ENCODE assay signal across 8 cellular contexts in the genomic region with DNA sequence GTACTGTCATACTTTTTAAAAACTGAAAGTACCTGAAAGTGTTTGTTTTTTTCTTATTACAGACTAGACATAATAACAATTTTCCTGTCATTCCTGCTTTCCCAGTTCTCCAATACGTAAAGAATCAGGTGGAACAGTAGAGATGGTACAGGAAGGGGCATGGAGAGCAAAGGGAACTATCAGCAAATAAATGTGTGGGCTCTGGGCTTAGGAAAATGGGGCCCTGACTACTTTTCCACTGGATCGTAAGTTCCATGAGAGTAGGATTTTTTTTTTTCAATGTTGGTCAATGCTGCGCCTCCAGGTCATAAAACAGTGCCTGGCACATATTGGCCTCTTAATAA. TPM values are rescaled to one million over a fixed set of nuclear protein-coding genes. Genes with fewer than 3 reads are reported as not detected.
DNase-seq lines count a peak whose midpoint lies in the region; ATAC-seq, FAIRE-seq and TF ChIP-seq lines count a peak whose summit lies in the region.

No MANE protein-coding gene starts in this region.

- intact Hi-C loops in right cardiac atrium (cut with DNase I), result no loop called here
- intact Hi-C loops in cardiac septum (cut with DNase I), result no loop called here
- intact Hi-C loops in GM12878 (cut with micrococcal nuclease; ENCODE audit: unreplicated experiment), result no loop called here
- intact Hi-C loops in mucosa of descending colon (cut with DNase I, micrococcal nuclease), result loop anchor here in 1 of 2 donors (2.0 kb wide), 1 partner anchor 41 kb away; no protein-coding TSS in a partner anchor

- no peak for FAIRE-seq in GM12878 (lab: Jason Lieb, UNC)

- RAD21 ChIA-PET in GM12878 (lab: Charles Lee; ENCODE audit: unreplicated experiment), result interaction anchor here (1.0 to 1.3 kb wide), 2 partner anchors 16 to 43 kb away, joined by 3 read pairs; partner anchors contain the start of gene FAS

- H3K9me3 ChIP-seq in right cardiac atrium (ENCODE audit: control insufficient read depth, low read length) (no peaks in the 10 kb centered on the region), GM12878 (replicated peaks; ENCODE audit: control insufficient read depth, insufficient read depth, low read length) (no peaks in the 10 kb centered on the region), mucosa of descending colon (no peaks in the 10 kb centered on the region)

- H2AFZ ChIP-seq in GM12878 (ENCODE audit: control insufficient read depth, low read depth, low read length), result peak overlapping the region; percentile 77

- CTCF ChIA-PET in GM12878 (lab: Yijun Ruan, JAX), result interaction anchor here (1.6 kb wide), 1 partner anchor 12 kb away, joined by 4 read pairs; no protein-coding TSS in a partner anchor

- POLR2A ChIA-PET in GM12878 (lab: Charles Lee), result no interaction called here

- in situ Hi-C loops in GM12878 (cut with MboI), result no loop called here

- SMC1A ChIA-PET in GM12878 (lab: Charles Lee; ENCODE audit: uncharacterized antibody, unreplicated experiment), result interaction anchor here (1.2 to 3.2 kb wide), 3 partner anchors 12 to 39 kb away, joined by 3 to 11 read pairs (median 3); no protein-coding TSS in a partner anchor

- H3K4me2 ChIP-seq in GM12878 (ENCODE audit: control insufficient read depth, insufficient read depth), result peak overlapping the region; percentile 74

- no peak for TF ChIP-seq CTCF in GM12878 (IDR thresholded peaks at IDR 0.05 in 2 of 3, conservative IDR thresholded peaks at IDR 0.05 in 1 of 3; ENCODE audit: control insufficient read depth in 2 of 3, extremely low read depth in 1 of 3, insufficient read depth in 1 of 3, low read depth in 3 of 3, low read length in 3 of 3)
- TF ChIP-seq CTCF in mucosa of descending colon (IDR thresholded peaks at IDR 0.05), result no peak

- H3K27ac ChIP-seq in right cardiac atrium (ENCODE audit: low read length) (peak overlapping the region; percentile 51), GM12878 (ENCODE audit: control insufficient read depth, insufficient read depth) (peak overlapping the region; percentile 49; the same call in 1 of the 2 replicates)

- no peaks in the 10 kb centered on the region for H4K20me1 ChIP-seq in GM12878 (ENCODE audit: control insufficient read depth, insufficient read depth)

- TF ChIP-seq RAD21 in GM12878 (IDR thresholded peaks at IDR 0.05; ENCODE audit: insufficient read depth, low read depth, low read length), result no peak

- no peak for TF ChIP-seq EP300 in GM12878 (IDR thresholded peaks at IDR 0.05; ENCODE audit: borderline replicate concordance in 1 of 2, control insufficient read depth in 1 of 2, low read depth in 2 of 2, low read length in 2 of 2)

- DNase-seq in right cardiac atrium, result no peak
- DNase-seq in cardiac septum (ENCODE audit: low spot score), result no peak
- no peak for DNase-seq in GM12878 (ENCODE audit: low read depth, low spot score)
- no peak for DNase-seq in mucosa of descending colon
- DNase-seq in activated effector memory CD4-positive, alpha-beta T cell treated with anti-CD3 and anti-CD28 coated beads, Interleukin-2, amount 50 U/mL, for 16 hours, result no peak
- no peak for DNase-seq in NCI-H345 (lab: John Stamatoyannopoulos, UW)
- DNase-seq in NCI-H1048 (lab: John Stamatoyannopoulos, UW), result no peak

- TF ChIP-seq POLR2A in GM12878 (IDR thresholded peaks at IDR 0.05; ENCODE audit: low read depth, low read length), result no peak

- peak overlapping the region; percentile 69 for H3K4me3 ChIP-seq in right cardiac atrium (ENCODE audit: low read length)
- peak overlapping the region; percentile 41; the same call in 1 of the 2 replicates for H3K4me3 ChIP-seq in GM12878
- H3K4me3 ChIP-seq in mucosa of descending colon, result no peak overlapping the region

- H3K4me1 ChIP-seq in right cardiac atrium (ENCODE audit: control insufficient read depth, insufficient read depth, low read length) (peaks cover 5% of the 10 kb centered on the region), GM12878 (ENCODE audit: control insufficient read depth, insufficient read depth, low read length) (no peaks in the 10 kb centered on the region), mucosa of descending colon (ENCODE audit: low read depth) (peaks cover 5% of the 10 kb centered on the region)

- no peaks in the 10 kb centered on the region for H3K79me2 ChIP-seq in GM12878 (ENCODE audit: control insufficient read depth, insufficient read depth, low read length)

- ATAC-seq in right cardiac atrium, result no peak
- no peak for ATAC-seq in GM12878
- ATAC-seq in mucosa of descending colon, result peak; percentile 32
- no peak for ATAC-seq in GM18511 (IDR thresholded peaks at IDR 0.05; ENCODE audit: unreplicated experiment)

- H3K9ac ChIP-seq in GM12878 (ENCODE audit: control insufficient read depth, insufficient read depth, low read length), result 0 out of 2 replicates have a peak overlapping the region, but pooled peaks have one; percentile 12

- 57% methylated on average over 3 of the region's 3 CpGs for WGBS in right cardiac atrium
- WGBS in GM12878 (ENCODE audit: insufficient coverage, insufficient replicate concordance, low lambda C conversion rate, missing lambda C conversion rate), result 100% methylated on average over 3 of the region's 3 CpGs

- H3K27me3 ChIP-seq in right cardiac atrium (ENCODE audit: control insufficient read depth, insufficient read depth), result no peaks in the 10 kb centered on the region
- H3K27me3 ChIP-seq in GM12878 (replicated peaks in 1 of 2; ENCODE audit: control insufficient read depth in 2 of 2, insufficient read depth in 2 of 2, low read length in 1 of 2), result no peaks in the 10 kb centered on the region

- H3K36me3 ChIP-seq in GM12878 (ENCODE audit: control insufficient read depth in 2 of 2, insufficient read depth in 2 of 2, low read length in 1 of 2) (no peaks in the 10 kb centered on the region), mucosa of descending colon (ENCODE audit: low read depth) (no peaks in the 10 kb centered on the region)

- BruUV-seq in GM12878 (replicated peaks; lab: Mats Ljungman, UMichigan), result no TSS peak

TF ChIP-seq in GM12878, 131 proteins besides CTCF, POLR2A, EP300 and RAD21 (continues in another document):
- TF ChIP-seq HCFC1 (IDR thresholded peaks at IDR 0.05; ENCODE audit: low read length) (no peak), DPF2 (IDR thresholded peaks at IDR 0.05) (no peak), TAF1 (IDR thresholded peaks at IDR 0.05; ENCODE audit: borderline replicate concordance, low read depth, low read length) (no peak)
- TF ChIP-seq, protein P1, sequence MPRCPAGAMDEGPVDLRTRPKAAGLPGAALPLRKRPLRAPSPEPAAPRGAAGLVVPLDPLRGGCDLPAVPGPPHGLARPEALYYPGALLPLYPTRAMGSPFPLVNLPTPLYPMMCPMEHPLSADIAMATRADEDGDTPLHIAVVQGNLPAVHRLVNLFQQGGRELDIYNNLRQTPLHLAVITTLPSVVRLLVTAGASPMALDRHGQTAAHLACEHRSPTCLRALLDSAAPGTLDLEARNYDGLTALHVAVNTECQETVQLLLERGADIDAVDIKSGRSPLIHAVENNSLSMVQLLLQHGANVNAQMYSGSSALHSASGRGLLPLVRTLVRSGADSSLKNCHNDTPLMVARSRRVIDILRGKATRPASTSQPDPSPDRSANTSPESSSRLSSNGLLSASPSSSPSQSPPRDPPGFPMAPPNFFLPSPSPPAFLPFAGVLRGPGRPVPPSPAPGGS (IDR thresholded peaks at IDR 0.05; ENCODE audit: borderline replicate concordance, insufficient read depth, low read depth, low read length, poor library complexity, severe bottlenecking), result no peak

RNA-seq across cellular contexts. Expression of gene FAS, which starts 15.2 kb away (rescaled TPM):
- 10 to 100 TPM in 1 of 4 donors, 1 to 10 TPM in 3; 5.7 to 10.1 (median 6.5) TPM for total RNA-seq in right cardiac atrium
- polyA plus RNA-seq in right cardiac atrium, result 4.7 TPM
- 5.1 TPM for total RNA-seq in cardiac septum
- 387 and 393 TPM in 2 replicates for total RNA-seq in GM12878 (2013; cell fraction: nucleolus; rRNA removed)
- 70.0 and 85.3 TPM in 2 replicates for total RNA-seq in GM12878 (2014; rRNA removed)
- total RNA-seq in GM12878 (2014; rRNA removed; fragmentation: Illumina TruSeq; extraction: Trizol), result 78.2 and 82.0 TPM in 2 replicates
- 61.1 and 62.9 TPM in 2 replicates for total RNA-seq in GM12878 (2021)
- polyA plus RNA-seq in GM12878 (2011; ENCODE audit: low read depth), result 25.2 TPM
- 147 and 217 TPM in 2 replicates for polyA plus RNA-seq in GM12878 (2011; rRNA removed)
- 63.3 and 70.5 TPM in 2 replicates for polyA plus RNA-seq in GM12878 (2011; cell fraction: cytosol; rRNA removed)
- 80.6 and 126 TPM in 2 replicates for polyA plus RNA-seq in GM12878 (2011; cell fraction: nucleus; rRNA removed)
- 42.9 and 53.2 TPM in 2 replicates for polyA plus RNA-seq in GM12878 (2012)
- 89.8 and 117 TPM in 2 replicates for polyA plus RNA-seq in GM12878 (2014; fragmentation: Illumina TruSeq; extraction: Trizol)
- polyA plus RNA-seq in GM12878 (2014; fragmentation: Nextera tagmentation; extraction: Ambion mirVana), result 10 to 100 TPM; 50.1 to 54.9 TPM
- polyA plus RNA-seq in GM12878 (2014; rRNA removed), result 46.4 and 55.8 TPM in 2 replicates
- polyA plus RNA-seq in GM12878 (2016; fragmentation: Nextera tagmentation; extraction: Ambion mirVana), result 10 to 100 TPM; 69.9 to 73.7 TPM
- polyA minus RNA-seq in GM12878 (2011; rRNA and poly(A)+ RNA removed), result 125 and 188 TPM in 2 replicates
- 40.6 and 46.1 TPM in 2 replicates for polyA minus RNA-seq in GM12878 (2011; cell fraction: cytosol; rRNA and poly(A)+ RNA removed)
- polyA minus RNA-seq in GM12878 (2011; cell fraction: nucleus; rRNA and poly(A)+ RNA removed), result 104 and 109 TPM in 2 replicates
- 10 to 100 TPM; 31.8 to 51.0 (median 50.8) TPM for total RNA-seq in mucosa of descending colon

RNA-seq across cellular contexts. Expression of gene ACTA2, which starts 22.8 kb away (rescaled TPM):
- total RNA-seq in right cardiac atrium (1,000 to 10,000 TPM in 2 of 4 donors, 100 to 1,000 TPM in 2; 746 to 3,137 (median 1,120) TPM), cardiac septum (162 TPM), GM12878 (2014; rRNA removed) (25.3 and 32.5 TPM in 2 replicates), GM12878 (2014; rRNA removed; fragmentation: Illumina TruSeq; extraction: Trizol) (19.1 and 19.7 TPM in 2 replicates), GM12878 (2021) (38.4 and 39.2 TPM in 2 replicates), mucosa of descending colon (100 to 1,000 TPM in 2 of 3 donors, 10 to 100 TPM in 1; 80.6 to 920 (median 253) TPM)
- polyA plus RNA-seq in right cardiac atrium (649 TPM), GM12878 (2011; rRNA removed) (18.1 and 32.2 TPM in 2 replicates), GM12878 (2014; fragmentation: Illumina TruSeq; extraction: Trizol) (39.5 and 39.9 TPM in 2 replicates), GM12878 (2014; fragmentation: Nextera tagmentation; extraction: Ambion mirVana) (10 to 100 TPM in 1 of 2 experiments, 1 to 10 TPM in 1; 7.4 to 11.6 TPM), GM12878 (2014; rRNA removed) (23.9 and 32.0 TPM in 2 replicates), GM12878 (2016; fragmentation: Nextera tagmentation; extraction: Ambion mirVana) (10 to 100 TPM; 75.4 to 78.2 TPM)
- 23.9 and 26.3 TPM in 2 replicates for total RNA-seq in GM12878 (2013; cell fraction: nucleolus; rRNA removed)
- polyA plus RNA-seq in GM12878 (2011; ENCODE audit: low read depth), result 43.4 TPM
- 54.6 and 70.4 TPM in 2 replicates for polyA plus RNA-seq in GM12878 (2011; cell fraction: cytosol; rRNA removed)
- 40.9 and 41.4 TPM in 2 replicates for polyA plus RNA-seq in GM12878 (2011; cell fraction: nucleus; rRNA removed)
- polyA plus RNA-seq in GM12878 (2012), result 45.7 and 60.9 TPM in 2 replicates
- 44.8 and 58.0 TPM in 2 replicates for polyA minus RNA-seq in GM12878 (2011; rRNA and poly(A)+ RNA removed)
- 28.2 and 29.3 TPM in 2 replicates for polyA minus RNA-seq in GM12878 (2011; cell fraction: cytosol; rRNA and poly(A)+ RNA removed)
- 19.0 and 37.1 TPM in 2 replicates for polyA minus RNA-seq in GM12878 (2011; cell fraction: nucleus; rRNA and poly(A)+ RNA removed)
